Comparison of ENCODE assay signal across 23 cellular contexts in genomic region chr11:61743486-61744095, GRCh38.
"Had no signal": no experiment of that assay in that cellular context is flagged by ENCODE, and none has a peak within 500 bp of the region (broad histone marks: within the 10 kb centered on the region; RNA-seq: fewer than 3 reads in every experiment).

No MANE protein-coding gene starts in this region.

- FAIRE-seq: HTR-8/SVneo had no signal

- H3K27me3 ChIP-seq: MG63, Peyer's patch, SJCRH30 had no signal

- H3K9me3 ChIP-seq: MG63, Peyer's patch, SJCRH30 had no signal

- H3K27ac ChIP-seq: HL-60, Peyer's patch, SJCRH30 had no signal

- H3K36me3 ChIP-seq: MG63, SJCRH30 had no signal

- H3K4me3 ChIP-seq: MG63, Peyer's patch, SJCRH30 had no signal

- ATAC-seq: PC-3, Right ventricle myocardium inferior, SK-N-SH treated with all-trans-retinoic acid at 6 μM for 48 hours had no signal

- DNase-seq: Karpas-422, KG1, MG63, NCI-H1092, NCI-H1105 treated with DMSO at 0.1 percent for 48 hours, NCI-H1417 treated with DMSO at 0.1 percent for 48 hours, NCI-H146, NCI-H1694 treated with DMSO at 0.1 percent for 48 hours, NCI-H1930, NCI-H2081, NCI-H2107, NCI-H2227 treated with DMSO at 0.1 percent for 48 hours, NCI-H524, NCI-H526 treated with DMSO at 0.1 percent for 48 hours, NCI-H748 treated with DMSO at 0.1 percent for 48 hours, PC-3, Peyer's patch, SHP77 treated with DMSO at 0.1 percent for 48 hours, SJCRH30 had no signal
